In the genomic region with DNA sequence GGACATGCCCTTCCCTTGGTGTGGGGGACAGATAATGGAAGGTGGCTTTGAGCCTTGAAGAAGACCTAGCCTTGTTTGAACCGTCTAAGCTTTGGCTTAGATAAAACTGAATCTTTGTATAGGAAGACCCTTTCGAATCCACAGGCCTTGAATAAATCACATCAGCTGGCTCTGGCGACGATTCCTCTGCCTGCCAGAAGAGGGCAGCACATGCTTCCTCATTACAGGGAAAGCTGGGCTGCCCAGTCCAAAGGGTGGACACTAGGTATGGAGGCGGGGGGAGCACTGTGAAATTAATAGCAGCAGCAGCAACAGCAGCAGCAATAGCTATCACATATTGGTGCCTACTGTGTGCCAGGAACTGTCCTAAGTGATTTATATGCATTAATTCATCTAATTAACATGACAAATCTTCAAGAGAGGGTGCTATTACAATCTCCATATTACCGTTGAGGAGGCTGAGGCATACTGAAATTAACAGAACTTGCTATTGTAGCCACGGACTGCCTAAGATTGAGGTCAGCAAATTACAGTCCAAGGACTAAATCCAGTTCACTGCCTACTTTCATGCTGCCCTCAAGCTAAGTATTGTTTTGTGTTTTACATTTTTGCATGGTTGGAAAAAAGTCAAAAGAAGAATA, we compare ENCODE assay signal across 8 cellular contexts.
DNase-seq lines count a peak whose midpoint lies in the region; ATAC-seq, FAIRE-seq and TF ChIP-seq lines count a peak whose summit lies in the region.

No MANE protein-coding gene starts in this region.

- WGBS in right lobe of liver (ENCODE audit: insufficient coverage, low coverage, low lambda C conversion rate, missing lambda C conversion rate): 15% methylated on average over 7 of the region's 7 CpGs

- H3K36me3 ChIP-seq in right lobe of liver: no peaks in the 10 kb centered on the region

- FAIRE-seq in GM18507 (lab: Jason Lieb, UNC): peak; percentile 76

- no peaks in the 10 kb centered on the region for H3K27me3 ChIP-seq in right lobe of liver

- TF ChIP-seq CTCF in 22Rv1 (IDR thresholded peaks at IDR 0.05) (peak; percentile 95), choroid plexus epithelial cell (conservative IDR thresholded peaks at IDR 0.05; ENCODE audit: low read depth, low read length) (peak; percentile 99), right lobe of liver (IDR thresholded peaks at IDR 0.05) (peak; percentile 85 to 98 (median 96))

- no peak for TF ChIP-seq POLR2A in right lobe of liver (IDR thresholded peaks at IDR 0.05)

- H3K4me3 ChIP-seq in choroid plexus epithelial cell (ENCODE audit: low read depth, low read length) (no peak overlapping the region), right lobe of liver (no peak overlapping the region)

- no peaks in the 10 kb centered on the region for H3K4me1 ChIP-seq in right lobe of liver

- ATAC-seq in right lobe of liver (peak; percentile 90 to 94 (median 91)), GM18873 (IDR thresholded peaks at IDR 0.05; ENCODE audit: low FRiP score, unreplicated experiment) (no peak)

- intact Hi-C loops in right lobe of liver (cut with DNase I): no loop called here

- H3K27ac ChIP-seq in 22Rv1 (no peak overlapping the region), right lobe of liver (no peak overlapping the region)

- DNase-seq in GM18507 (ENCODE audit: extremely low spot score, insufficient read length, low read depth): peak; percentile 33
- DNase-seq in NCI-H2196 treated with DMSO at 0.1 percent for 48 hours (lab: John Stamatoyannopoulos, UW; ENCODE audit: unreplicated experiment): peak; percentile 32
- DNase-seq in activated CD4-positive, alpha-beta T cell treated with anti-CD3 and anti-CD28 coated beads for 4 hours: peak; percentile 38 to 51
- peak; percentile 82 for DNase-seq in choroid plexus epithelial cell (ENCODE audit: low read depth)
- peak; percentile 58 to 68 (median 65) for DNase-seq in right lobe of liver
- peak; percentile 46 to 52 for DNase-seq in stimulated activated CD4-positive, alpha-beta T cell treated with anti-CD3 and anti-CD28 coated beads, Interleukin-4, amount 100 ng/mL, for 48 hours (ENCODE audit: low read depth in 2 of 2)

- no peaks in the 10 kb centered on the region for H3K9me3 ChIP-seq in right lobe of liver

Comparison
In these comparisons a context has a peak if more than half of its experiments do, and no peak if none do; other contexts are left out.
1. DNase-seq: peak in every context shown above with its lines; median percentile 82 in choroid plexus epithelial cell; 65 in right lobe of liver; 49 in stimulated activated CD4-positive, alpha-beta T cell treated with anti-CD3 and anti-CD28 coated beads, Interleukin-4, amount 100 ng/mL, for 48 hours; 44 in activated CD4-positive, alpha-beta T cell treated with anti-CD3 and anti-CD28 coated beads for 4 hours; 33 in GM18507; 32 in NCI-H2196 treated with DMSO at 0.1 percent for 48 hours.